ENCODE assay signal across 23 cellular contexts in genomic region chr10:113610636-113611601, GRCh38. TPM values are rescaled to one million over a fixed set of nuclear protein-coding genes. Genes with fewer than 3 reads are reported as not detected.
DNase-seq lines count a peak whose midpoint lies in the region; ATAC-seq and TF ChIP-seq lines count a peak whose summit lies in the region.
"Had no signal": no experiment of that assay in that cellular context is flagged by ENCODE, and none has a peak within 500 bp of the region (broad histone marks: within the 10 kb centered on the region; RNA-seq: fewer than 3 reads in every experiment).

No MANE protein-coding gene starts in this region.

- no peak overlapping the region for H2BK12ac ChIP-seq in H9 (ENCODE audit: insufficient read length, low read depth, low read length)

- H3K4me1 Mint-ChIP-seq in H9: peaks cover 39 to 46% of the 10 kb centered on the region in 2 experiments
- H3K4me1 Mint-ChIP-seq: activated CD8-positive, alpha-beta memory T cell treated with anti-CD3 and anti-CD28 coated beads, Interleukin-2, amount 10 ng/mL, durations not matched to agents 7 days and 5 days; nephron had no signal

- H3K23me2 ChIP-seq in H9 (ENCODE audit: insufficient read length, low read depth, low read length, poor library complexity, severe bottlenecking): no peaks in the 10 kb centered on the region

- H2BK15ac ChIP-seq in H9 (ENCODE audit: low read depth, low read length): no peak overlapping the region

- in situ Hi-C loops in astrocyte of the spinal cord (cut with HindIII; ENCODE audit: low sequenced_read_pairs): no loop called here
- in situ Hi-C loops in transverse colon (cut with MboI; ENCODE audit: low pct_ligation_motif_present in 1 of 4, low pct_unique_long_range_greater_than_20kb in 1 of 4, low sequenced_read_pairs in 3 of 4): no loop called here

- no peak overlapping the region for H3K18ac ChIP-seq in H9 (ENCODE audit: insufficient read length, low read depth, low read length)

- H3K4me1 ChIP-seq in H9 (ENCODE audit: insufficient read depth, low read length): peaks cover 6% of the 10 kb centered on the region; the same call in 1 of the 2 replicates
- H3K4me1 ChIP-seq in left lung: no peaks in the 10 kb centered on the region
- H3K4me1 ChIP-seq in transverse colon: no peaks in the 10 kb centered on the region

- no peak overlapping the region for H3K56ac ChIP-seq in H9 (ENCODE audit: insufficient read length, low read depth, low read length)

- H3K27me3 Mint-ChIP-seq in H9 (ENCODE audit: low read depth): peaks cover 53% of the 10 kb centered on the region

- H3K23ac ChIP-seq in H9 (ENCODE audit: insufficient read length, low read depth, low read length): no peak overlapping the region

- peak; percentile 62 for DNase-seq in H9
- peak; percentile 5 for DNase-seq in astrocyte of the spinal cord (ENCODE audit: low read depth, low spot score)
- DNase-seq in islet precursor cell: peak; percentile 57
- peak; percentile 70 for DNase-seq in retina
- no peak for DNase-seq in left lung
- DNase-seq in transverse colon: no peak
- DNase-seq: activated CD8-positive, alpha-beta memory T cell treated with anti-CD3 and anti-CD28 coated beads, Interleukin-2, amount 10 ng/mL, durations not matched to agents 7 days and 5 days; EL; esophagus squamous epithelium; head of caudate nucleus; kidney; NCI-H1105; NCI-H2171 treated with DMSO at 0.1 percent for 48 hours; NCI-H82; PC-3; SK-N-SH; stimulated activated CD4-positive, alpha-beta T cell treated with anti-CD3 and anti-CD28 coated beads, Interleukin-2, amount 100 ng/mL, for 24 hours; stomach; T1000 had no signal

- H3K79me1 ChIP-seq in H9 (ENCODE audit: insufficient read depth, low read depth, low read length, poor library complexity, severe bottlenecking): no peaks in the 10 kb centered on the region

- no peak overlapping the region for H3K4me2 ChIP-seq in H9 (ENCODE audit: insufficient read depth, insufficient read length, low read length)
- H3K4me2 ChIP-seq: KMS-11, SK-N-SH had no signal

- H3K36me3 ChIP-seq in left lung (no peaks in the 10 kb centered on the region), transverse colon (no peaks in the 10 kb centered on the region)
- H3K36me3 ChIP-seq: esophagus squamous epithelium, stomach had no signal

- ATAC-seq in left lung (no peak), GM21447 (IDR thresholded peaks at IDR 0.05; ENCODE audit: unreplicated experiment) (no peak)
- ATAC-seq: activated CD8-positive, alpha-beta memory T cell treated with anti-CD3 and anti-CD28 coated beads, Interleukin-2, amount 10 ng/mL, durations not matched to agents 7 days and 5 days; PC-3 had no signal

- no peak overlapping the region for H3T11ph ChIP-seq in H9 (ENCODE audit: low read length)

- no peak overlapping the region for H3K9ac ChIP-seq in H9 (ENCODE audit: extremely low read depth, insufficient read length, low read length)
- H3K9ac ChIP-seq: KMS-11, SK-N-SH had no signal

- H3K4me3 Mint-ChIP-seq in H9: no peak overlapping the region
- H3K4me3 Mint-ChIP-seq: activated CD8-positive, alpha-beta memory T cell treated with anti-CD3 and anti-CD28 coated beads, Interleukin-2, amount 10 ng/mL, durations not matched to agents 7 days and 5 days; nephron had no signal

- TF ChIP-seq EP300 in transverse colon (IDR thresholded peaks at IDR 0.05; ENCODE audit: low read depth): no peak

- TF ChIP-seq CTCF in H9 (conservative IDR thresholded peaks at IDR 0.05) (peak; percentile 43; the same call in 2 of the 3 replicates), astrocyte of the spinal cord (IDR thresholded peaks at IDR 0.05; ENCODE audit: low read depth, low read length) (no peak), left lung (IDR thresholded peaks at IDR 0.05) (no peak), transverse colon (IDR thresholded peaks at IDR 0.05) (no peak)

- H2BK20ac ChIP-seq in H9 (ENCODE audit: low read depth, low read length, poor library complexity, severe bottlenecking): no peak overlapping the region

- no peak overlapping the region for H3K4ac ChIP-seq in H9 (ENCODE audit: low read depth, low read length)

- H3K14ac ChIP-seq in H9 (ENCODE audit: insufficient read depth, low read length): no peak overlapping the region

- no peaks in the 10 kb centered on the region; the same call in 1 of the 2 replicates for H3K27me3 ChIP-seq in H9 (ENCODE audit: insufficient read depth, low read length)
- H3K27me3 ChIP-seq in left lung: peaks cover 2 to 45% of the 10 kb centered on the region in 2 donors
- no peaks in the 10 kb centered on the region for H3K27me3 ChIP-seq in transverse colon

- no peak overlapping the region for H4K8ac ChIP-seq in H9 (replicated peaks; ENCODE audit: insufficient read length, low read depth, low read length)

- H3K27ac Mint-ChIP-seq in H9: no peak overlapping the region
- H3K27ac Mint-ChIP-seq: activated CD8-positive, alpha-beta memory T cell treated with anti-CD3 and anti-CD28 coated beads, Interleukin-2, amount 10 ng/mL, durations not matched to agents 7 days and 5 days; nephron had no signal

- no peaks in the 10 kb centered on the region; a peak in 1 of 7 replicates for H3K36me3 Mint-ChIP-seq in H9 (ENCODE audit: insufficient read depth in 1 of 3, low read depth in 3 of 3)
- H3K36me3 Mint-ChIP-seq: activated CD8-positive, alpha-beta memory T cell treated with anti-CD3 and anti-CD28 coated beads, Interleukin-2, amount 10 ng/mL, durations not matched to agents 7 days and 5 days had no signal

- TF ChIP-seq POLR2A in transverse colon (IDR thresholded peaks at IDR 0.05): no peak

- H2BK120ac ChIP-seq in H9 (ENCODE audit: low read depth, low read length, poor library complexity, severe bottlenecking): no peak overlapping the region

- no peak overlapping the region for H4K5ac ChIP-seq in H9 (ENCODE audit: insufficient read length, low read depth, low read length)

- no peak overlapping the region for H2AFZ ChIP-seq in H9 (ENCODE audit: low read length)

- no CpG with 5 or more reads among the region's 26 CpGs for WGBS in H9 (ENCODE audit: extremely low coverage, insufficient read length, low lambda C conversion rate)
- 49 to 54% methylated on average over 11 to 26 of the region's 26 CpGs for WGBS in transverse colon (ENCODE audit: low coverage in 1 of 2), 2 donors

- no peaks in the 10 kb centered on the region for H4K20me1 ChIP-seq in H9 (ENCODE audit: control insufficient read depth, insufficient read depth, insufficient read length)

- no peaks in the 10 kb centered on the region for H3K79me2 ChIP-seq in H9 (ENCODE audit: insufficient read depth, low read length)

- no peak overlapping the region for H3K4me3 ChIP-seq in astrocyte of the spinal cord (ENCODE audit: low read depth, low read length)
- H3K4me3 ChIP-seq in left lung: no peak overlapping the region
- no peak overlapping the region for H3K4me3 ChIP-seq in transverse colon
- H3K4me3 ChIP-seq: stomach had no signal

- intact Hi-C loops in left lung (cut with DNase I) (no loop called here), transverse colon (cut with DNase I; ENCODE audit: low total_unique reads) (no loop called here)

- H3K9me3 ChIP-seq in H9 (ENCODE audit: control insufficient read depth, low read depth, low read length): no peaks in the 10 kb centered on the region
- H3K9me3 ChIP-seq in left lung: no peaks in the 10 kb centered on the region
- no peaks in the 10 kb centered on the region for H3K9me3 ChIP-seq in transverse colon
- H3K9me3 ChIP-seq: esophagus squamous epithelium, SK-N-SH, stomach had no signal

- H2AK5ac ChIP-seq in H9 (ENCODE audit: insufficient read length, low read length): no peak overlapping the region

- no peak overlapping the region for H2BK5ac ChIP-seq in H9 (ENCODE audit: insufficient read length, low read length)

- H4K91ac ChIP-seq in H9 (ENCODE audit: insufficient read length, low read depth, low read length): no peak overlapping the region

- H3K27ac ChIP-seq in H9 (ENCODE audit: insufficient read length, low read depth, low read length) (no peak overlapping the region), left lung (no peak overlapping the region), transverse colon (no peak overlapping the region)
- H3K27ac ChIP-seq: esophagus squamous epithelium, KMS-11, stomach had no signal

- H3K9me3 Mint-ChIP-seq in H9: no peaks in the 10 kb centered on the region
- H3K9me3 Mint-ChIP-seq: nephron had no signal

RNA-seq across cellular contexts. Expression of gene NRAP, which starts 52.9 kb away (rescaled TPM):
- total RNA-seq in H9 (2021) (0.04 TPM in 1 of 2 replicates, not detected in the other), left lung (under 1 TPM; 0.09 to 0.26 TPM), transverse colon (10 to 100 TPM in 1 of 4 donors, 1 to 10 TPM in 1, under 1 TPM in 1, not detected in 1; 0.16 to 12.3 (median 1.1) TPM)
- total RNA-seq: activated CD8-positive, alpha-beta memory T cell treated with anti-CD3 and anti-CD28 coated beads, Interleukin-2, amount 10 ng/mL, durations not matched to agents 7 days and 5 days; kidney; PC-3 had no signal

RNA-seq across cellular contexts. Expression of gene HABP2, which starts 58.1 kb away (rescaled TPM):
- total RNA-seq in H9 (2021) (not detected in 2 replicates), left lung (1 to 10 TPM in 1 of 2 donors, under 1 TPM in 1; 0.24 to 1.3 TPM), transverse colon (not detected)
- total RNA-seq: activated CD8-positive, alpha-beta memory T cell treated with anti-CD3 and anti-CD28 coated beads, Interleukin-2, amount 10 ng/mL, durations not matched to agents 7 days and 5 days; PC-3; urinary bladder had no signal

Comparison
In these comparisons a context has a peak if more than half of its experiments do, and no peak if none do; other contexts are left out.
1. DNase-seq: peak in H9 (single experiment), astrocyte of the spinal cord (single experiment), islet precursor cell (single experiment) and retina (single experiment); none in left lung (0 of 2) and transverse colon (single experiment).